In the genomic region with DNA sequence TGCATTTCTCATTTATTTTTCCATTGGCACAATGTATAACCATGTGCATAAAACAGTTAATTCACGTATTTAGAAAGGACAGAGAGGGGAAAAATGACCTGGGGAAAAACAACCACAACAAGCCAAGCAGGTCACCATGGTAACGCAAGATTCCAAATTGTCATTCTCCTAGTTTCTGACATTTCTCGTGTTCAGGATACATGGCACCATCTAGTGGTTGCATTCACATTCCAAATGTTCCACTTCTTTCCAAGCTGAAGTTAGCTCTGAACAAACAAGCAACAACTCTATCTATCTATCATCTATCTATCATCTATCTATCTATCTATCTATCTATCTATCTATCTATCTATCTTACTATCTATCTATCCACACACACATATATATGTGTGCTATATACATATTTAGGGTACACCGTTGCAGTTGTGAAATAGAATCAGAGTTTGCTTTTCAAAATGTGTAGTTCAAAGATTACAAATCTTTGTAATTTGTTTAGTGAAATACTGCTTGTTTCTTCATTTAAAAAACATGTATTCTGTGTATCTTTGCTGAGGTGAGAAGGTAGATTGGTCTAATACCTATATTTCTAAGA, we compare ENCODE assay signal across 8 cellular contexts.
DNase-seq lines count a peak whose midpoint lies in the region; ATAC-seq and TF ChIP-seq lines count a peak whose summit lies in the region.

No MANE protein-coding gene starts in this region.

- ATAC-seq in Right ventricle myocardium inferior (no peak), HG03378 (IDR thresholded peaks at IDR 0.05; ENCODE audit: unreplicated experiment) (peak; percentile 72), Panc1 (no peak), GM19397 (IDR thresholded peaks at IDR 0.05; ENCODE audit: unreplicated experiment) (no peak), HG03354 (IDR thresholded peaks at IDR 0.05; ENCODE audit: poor library complexity, severe bottlenecking, unreplicated experiment) (no peak)

- H3K27ac ChIP-seq in right atrium auricular region (no peak overlapping the region), Panc1 (ENCODE audit: low read length) (no peak overlapping the region), epithelial cell of prostate (no peak overlapping the region)

- DNase-seq in right atrium auricular region (ENCODE audit: low spot score), result no peak
- no peak for DNase-seq in Right ventricle myocardium inferior (ENCODE audit: missing footprints)
- DNase-seq in Panc1 (ENCODE audit: low read depth, low spot score), result peak; percentile 41
- peak; percentile 6 for DNase-seq in epithelial cell of prostate (ENCODE audit: low read depth, low spot score)
- peak; percentile 22 for DNase-seq in non-pigmented ciliary epithelial cell (ENCODE audit: low read depth)

- no peaks in the 10 kb centered on the region for H3K27me3 ChIP-seq in right atrium auricular region
- H3K27me3 ChIP-seq in Panc1 (ENCODE audit: control insufficient read depth, insufficient read depth, low read length), result no peaks in the 10 kb centered on the region

- in situ Hi-C loops in Panc1 (cut with HindIII; ENCODE audit: low pct_unique_long_range_greater_than_20kb, low sequenced_read_pairs), result no loop called here

- TF ChIP-seq CTCF in right atrium auricular region (IDR thresholded peaks at IDR 0.05) (peak; percentile 22 to 56), Panc1 (IDR thresholded peaks at IDR 0.05) (peak; percentile 68; the same call in 1 of the 2 replicates)

- intact Hi-C loops in Right ventricle myocardium inferior (cut with DNase I) (no loop called here), Panc1 (cut with micrococcal nuclease; ENCODE audit: unreplicated experiment) (loop anchor here (10.0 kb wide), 1 partner anchor 616 kb away; no protein-coding TSS in a partner anchor)

- H3K4me3 ChIP-seq in right atrium auricular region (no peak overlapping the region), Panc1 (ENCODE audit: low read depth in 2 of 2, low read length in 2 of 2) (no peak overlapping the region)

- BruUV-seq in Panc1 (replicated peaks; lab: Mats Ljungman, UMichigan), result no TSS peak

- H3K36me3 ChIP-seq in right atrium auricular region (no peaks in the 10 kb centered on the region), Panc1 (ENCODE audit: control insufficient read depth, insufficient read depth, low read length) (no peaks in the 10 kb centered on the region)

- CTCF ChIA-PET in Panc1 (lab: Charles Lee), result no interaction called here

- POLR2A ChIA-PET in Panc1 (lab: Charles Lee), result interaction anchor here (0.6 kb wide), 1 partner anchor 24 kb away, joined by 3 read pairs; no protein-coding TSS in a partner anchor

- H3K4me1 ChIP-seq in right atrium auricular region (no peaks in the 10 kb centered on the region), Panc1 (ENCODE audit: control insufficient read depth, insufficient read depth, low read length) (no peaks in the 10 kb centered on the region)

- no peaks in the 10 kb centered on the region for H3K9me3 ChIP-seq in right atrium auricular region
- H3K9me3 ChIP-seq in Panc1 (ENCODE audit: control insufficient read depth, insufficient read depth, low read depth, low read length), result no peaks in the 10 kb centered on the region

Comparison
In these comparisons a context has a peak if more than half of its experiments do, and no peak if none do; other contexts are left out.
1. DNase-seq: peak in Panc1 (single experiment), epithelial cell of prostate (single experiment) and non-pigmented ciliary epithelial cell (single experiment); none in right atrium auricular region (single experiment) and Right ventricle myocardium inferior (single experiment).